ENCODE assay signal across 20 cellular contexts in genomic region chr12:113292547-113292946, GRCh38.
"Had no signal": no experiment of that assay in that cellular context is flagged by ENCODE, and none has a peak within 500 bp of the region (broad histone marks: within the 10 kb centered on the region; RNA-seq: fewer than 3 reads in every experiment).

No MANE protein-coding gene starts in this region.

- H3K4me1 ChIP-seq: colonic mucosa, left lung, psoas muscle, stomach, upper lobe of right lung had no signal

- H3K27me3 Mint-ChIP-seq: activated CD4-positive, alpha-beta T cell treated with anti-CD3 and anti-CD28 coated beads, Interleukin-2, amount 10 ng/mL, durations not matched to agents 24 days and 14 days; central memory CD8-positive, alpha-beta T cell; T-cell had no signal

- H3K27ac Mint-ChIP-seq: activated CD4-positive, alpha-beta T cell treated with anti-CD3 and anti-CD28 coated beads, Interleukin-2, amount 10 ng/mL, durations not matched to agents 24 days and 14 days had no signal

- H3K27ac ChIP-seq: colonic mucosa, left lung, ovary, psoas muscle, SK-N-MC, skin epidermis, stomach, upper lobe of right lung had no signal

- H3K9me3 ChIP-seq: ascending aorta, colonic mucosa, left lung, ovary, psoas muscle, stomach, upper lobe of right lung had no signal

- H3K4me3 Mint-ChIP-seq: activated CD4-positive, alpha-beta T cell treated with anti-CD3 and anti-CD28 coated beads, Interleukin-2, amount 10 ng/mL, durations not matched to agents 24 days and 14 days; activated T-cell treated with anti-CD3 and anti-CD28 coated beads, Interleukin-2, amount 50 U/mL, for 72 hours; central memory CD8-positive, alpha-beta T cell; T-cell had no signal

- H3K4me3 ChIP-seq: ascending aorta, colonic mucosa, left lung, ovary, psoas muscle, SK-N-MC, skin epidermis, stomach, upper lobe of right lung had no signal

- ATAC-seq: activated T-cell treated with anti-CD3 and anti-CD28 coated beads, Interleukin-2, amount 50 U/mL, for 72 hours; left lung; psoas muscle; right cardiac atrium; T-cell; upper lobe of right lung had no signal

- H3K27me3 ChIP-seq: ascending aorta, colonic mucosa, left lung, ovary, stomach, upper lobe of right lung had no signal

- H3K9me3 Mint-ChIP-seq: activated CD4-positive, alpha-beta T cell treated with anti-CD3 and anti-CD28 coated beads, Interleukin-2, amount 10 ng/mL, durations not matched to agents 24 days and 14 days; activated T-cell treated with anti-CD3 and anti-CD28 coated beads, Interleukin-2, amount 50 U/mL, for 72 hours; central memory CD8-positive, alpha-beta T cell; T-cell had no signal

- H3K36me3 ChIP-seq: ovary had no signal

- DNase-seq: activated CD4-positive, alpha-beta T cell treated with anti-CD3 and anti-CD28 coated beads, Interleukin-2, amount 10 ng/mL, durations not matched to agents 24 days and 14 days; activated CD8-positive, alpha-beta memory T cell treated with anti-CD3 and anti-CD28 coated beads, Interleukin-2, amount 50 U/mL, for 4 hours; activated gamma-delta T cell; activated T-cell treated with anti-CD3 and anti-CD28 coated beads, Interleukin-2, amount 50 U/mL, for 72 hours; colonic mucosa; erythroblast; foreskin melanocyte; glutamatergic neuron; ovary; stomach; T-cell; T1000; upper lobe of right lung had no signal

- H3K4me1 Mint-ChIP-seq: activated CD4-positive, alpha-beta T cell treated with anti-CD3 and anti-CD28 coated beads, Interleukin-2, amount 10 ng/mL, durations not matched to agents 24 days and 14 days; central memory CD8-positive, alpha-beta T cell; T-cell had no signal
